32 cellular contexts compared by ENCODE assay signal in the genomic region with DNA sequence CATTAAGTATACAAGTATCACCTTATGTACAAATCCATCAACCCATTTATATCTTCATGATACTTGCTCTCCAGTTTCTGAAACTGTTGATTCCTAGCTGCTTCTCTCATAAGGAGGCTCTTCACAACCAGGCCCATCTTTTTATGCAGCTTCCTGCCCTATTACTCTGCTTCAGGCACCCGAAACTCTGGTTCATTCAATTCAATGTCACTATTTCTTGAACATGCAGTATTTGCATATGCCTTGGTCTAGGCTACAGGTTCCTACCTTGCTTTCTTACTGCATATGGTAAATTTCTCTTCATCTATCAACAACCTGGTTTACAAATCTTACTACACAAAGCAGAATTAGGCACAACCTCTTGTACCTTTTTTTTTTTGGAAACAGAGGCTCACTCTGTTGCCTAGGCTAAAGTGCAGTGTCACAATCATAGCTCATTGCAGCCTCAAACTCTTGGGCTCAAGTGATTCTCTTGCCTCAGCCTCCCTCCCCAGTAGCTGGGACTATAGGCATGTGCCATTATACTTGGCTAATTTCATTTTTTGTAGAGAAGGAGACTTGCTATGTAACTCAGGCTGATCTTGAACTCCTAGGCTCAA. TPM values are rescaled to one million over a fixed set of nuclear protein-coding genes. Genes with fewer than 3 reads are reported as not detected.
DNase-seq lines count a peak whose midpoint lies in the region; ATAC-seq and TF ChIP-seq lines count a peak whose summit lies in the region.
"Had no signal": no experiment of that assay in that cellular context is flagged by ENCODE, and none has a peak within 500 bp of the region (broad histone marks: within the 10 kb centered on the region; RNA-seq: fewer than 3 reads in every experiment).

No MANE protein-coding gene starts in this region.

- no peak for DNase-seq in CD4-positive, CD25-positive, alpha-beta regulatory T cell
- no peak for DNase-seq in CD8-positive, alpha-beta T cell
- DNase-seq in WTC11 (ENCODE audit: low spot score) (no peak), SKM-1 treated with dmso at 0.1 percent for 144 hours (lab: John Stamatoyannopoulos, UW; ENCODE audit: unreplicated experiment) (no peak), HEK293T (ENCODE audit: extremely low spot score) (no peak), dorsolateral prefrontal cortex (no peak)
- DNase-seq: activated CD4-positive, alpha-beta T cell treated with anti-CD3 and anti-CD28 coated beads for 4 hours; activated effector memory CD4-positive, alpha-beta T cell treated with anti-CD3 and anti-CD28 coated beads, Interleukin-2, amount 50 U/mL, for 16 hours; activated naive CD8-positive, alpha-beta T cell treated with anti-CD3 and anti-CD28 coated beads, Interleukin-2, amount 50 U/mL, for 24 hours; activated T-cell treated with anti-CD3 and anti-CD28 coated beads, Interleukin-2, amount 50 U/mL, for 1 hour; C1 segment of cervical spinal cord; central memory CD4-positive, alpha-beta T cell; foreskin fibroblast; head of caudate nucleus; KG1; mesenchymal stem cell; MG63; NCI-H2029; NCI-H526; Peyer's patch; posterior cingulate gyrus; SHP77; stimulated activated naive CD4-positive, alpha-beta T cell treated with Interleukin-2 at 50 U/mL for 16 hours; T-helper 9 cell; upper lobe of left lung had no signal

- CTCF ChIA-PET in CD8-positive, alpha-beta T cell (lab: Charles Lee), result interaction anchor here (1.7 to 2.2 kb wide), 2 partner anchors 17 kb away, joined by 5 to 12 read pairs; no protein-coding TSS in a partner anchor
- CTCF ChIA-PET in WTC11 (lab: Charles Lee) (no interaction called here), HEK293T (lab: Yijun Ruan, JAX) (no interaction called here)

- H3K27me3 Mint-ChIP-seq in CD4-positive, CD25-positive, alpha-beta regulatory T cell, result no peaks in the 10 kb centered on the region
- H3K27me3 Mint-ChIP-seq in CD8-positive, alpha-beta T cell (ENCODE audit: low read depth), result no peaks in the 10 kb centered on the region
- H3K27me3 Mint-ChIP-seq in WTC11 (ENCODE audit: low read depth), result no peaks in the 10 kb centered on the region
- H3K27me3 Mint-ChIP-seq: activated naive CD8-positive, alpha-beta T cell treated with anti-CD3 and anti-CD28 coated beads, Interleukin-2, amount 50 U/mL, for 24 hours had no signal

- peaks cover 0 to 6% of the 10 kb centered on the region in 2 experiments for H3K9me3 ChIP-seq in CD4-positive, CD25-positive, alpha-beta regulatory T cell (ENCODE audit: control insufficient read depth in 2 of 2, low read length in 2 of 2)
- no peaks in the 10 kb centered on the region for H3K9me3 ChIP-seq in CD8-positive, alpha-beta T cell (ENCODE audit: low read length)
- H3K9me3 ChIP-seq: esophagus muscularis mucosa, MG63, Peyer's patch, right atrium auricular region, suprapubic skin, upper lobe of left lung had no signal

- peak overlapping the region in 1 of 3 donors; percentile 3 for H3K27ac Mint-ChIP-seq in CD4-positive, CD25-positive, alpha-beta regulatory T cell
- H3K27ac Mint-ChIP-seq in CD8-positive, alpha-beta T cell, result peak overlapping the region; percentile 7
- peak overlapping the region; percentile 1 for H3K27ac Mint-ChIP-seq in WTC11
- H3K27ac Mint-ChIP-seq: activated naive CD8-positive, alpha-beta T cell treated with anti-CD3 and anti-CD28 coated beads, Interleukin-2, amount 50 U/mL, for 24 hours; dendritic cell treated with granulocyte-macrophage colony-stimulating factor and Interleukin-4, amounts not matched to agents 40 ng/mL and 50 ng/mL, for 4 days had no signal

- intact Hi-C loops in CD8-positive, alpha-beta T cell (cut with DNase I, micrococcal nuclease), result no loop called here
- intact Hi-C loops in dorsolateral prefrontal cortex (cut with DNase I), result no loop called here

- peaks cover 10% of the 10 kb centered on the region for H3K36me3 Mint-ChIP-seq in CD4-positive, CD25-positive, alpha-beta regulatory T cell
- peaks cover 8% of the 10 kb centered on the region for H3K36me3 Mint-ChIP-seq in CD8-positive, alpha-beta T cell
- peaks cover 26% of the 10 kb centered on the region for H3K36me3 Mint-ChIP-seq in WTC11

- peaks cover 10 to 33% (median 21%) of the 10 kb centered on the region in 4 donors for H3K4me1 Mint-ChIP-seq in CD4-positive, CD25-positive, alpha-beta regulatory T cell
- peaks cover 21% of the 10 kb centered on the region for H3K4me1 Mint-ChIP-seq in CD8-positive, alpha-beta T cell (ENCODE audit: low read depth)
- peaks cover 21% of the 10 kb centered on the region for H3K4me1 Mint-ChIP-seq in WTC11

- H3K27ac ChIP-seq in CD4-positive, CD25-positive, alpha-beta regulatory T cell (ENCODE audit: insufficient read depth, low read length, poor library complexity, severe bottlenecking), result no peak overlapping the region
- H3K27ac ChIP-seq in CD8-positive, alpha-beta T cell (ENCODE audit: low read depth, low read length), result no peak overlapping the region
- no peak overlapping the region for H3K27ac ChIP-seq in dorsolateral prefrontal cortex
- H3K27ac ChIP-seq: esophagus muscularis mucosa, Peyer's patch, right atrium auricular region, suprapubic skin, upper lobe of left lung had no signal

- POLR2A ChIA-PET in CD8-positive, alpha-beta T cell (lab: Charles Lee), result interaction anchor here (2.4 kb wide), 1 partner anchor 126 kb away, joined by 7 read pairs; the partner anchor contains the start of gene SOS1
- POLR2A ChIA-PET in WTC11 (lab: Charles Lee), result no interaction called here
- POLR2A ChIA-PET in HEK293T (lab: Yijun Ruan, JAX), result no interaction called here

- H3K27me3 ChIP-seq in CD4-positive, CD25-positive, alpha-beta regulatory T cell (ENCODE audit: control insufficient read depth, insufficient read depth, low read length), result no peaks in the 10 kb centered on the region
- no peaks in the 10 kb centered on the region for H3K27me3 ChIP-seq in CD8-positive, alpha-beta T cell (ENCODE audit: insufficient read depth, low read length)
- no peaks in the 10 kb centered on the region for H3K27me3 ChIP-seq in dorsolateral prefrontal cortex
- H3K27me3 ChIP-seq: esophagus muscularis mucosa, MG63, Peyer's patch, right atrium auricular region, suprapubic skin, upper lobe of left lung had no signal

- H3K4me3 Mint-ChIP-seq in CD4-positive, CD25-positive, alpha-beta regulatory T cell, result peak overlapping the region in 3 of 4 donors; percentile 43 to 46 (median 44)
- H3K4me3 Mint-ChIP-seq in CD8-positive, alpha-beta T cell, result peak overlapping the region; percentile 3
- H3K4me3 Mint-ChIP-seq in WTC11, result no peak overlapping the region
- H3K4me3 Mint-ChIP-seq: activated naive CD8-positive, alpha-beta T cell treated with anti-CD3 and anti-CD28 coated beads, Interleukin-2, amount 50 U/mL, for 24 hours; dendritic cell treated with granulocyte-macrophage colony-stimulating factor and Interleukin-4, amounts not matched to agents 40 ng/mL and 50 ng/mL, for 4 days had no signal

- TF ChIP-seq CTCF in CD8-positive, alpha-beta T cell (IDR thresholded peaks at IDR 0.05), result no peak
- TF ChIP-seq CTCF in WTC11 (IDR thresholded peaks at IDR 0.05) (no peak), dorsolateral prefrontal cortex (IDR thresholded peaks at IDR 0.05 in 54 of 56, conservative IDR thresholded peaks at IDR 0.05 in 2 of 56; ENCODE audit: low read depth in 1 of 56, partially characterized antibody in 56 of 56) (no peak)

- no peak overlapping the region for H3K4me3 ChIP-seq in CD4-positive, CD25-positive, alpha-beta regulatory T cell (ENCODE audit: low read depth, low read length)
- H3K4me3 ChIP-seq in CD8-positive, alpha-beta T cell (ENCODE audit: low read depth, low read length), result no peak overlapping the region
- no peak overlapping the region for H3K4me3 ChIP-seq in dorsolateral prefrontal cortex
- H3K4me3 ChIP-seq: esophagus muscularis mucosa, MG63, Peyer's patch, right atrium auricular region, smooth muscle cell, suprapubic skin, upper lobe of left lung had no signal

- peaks cover 8% of the 10 kb centered on the region for H3K36me3 ChIP-seq in CD4-positive, CD25-positive, alpha-beta regulatory T cell (ENCODE audit: control insufficient read depth, insufficient read depth, low read length)
- H3K36me3 ChIP-seq in CD8-positive, alpha-beta T cell (ENCODE audit: insufficient read depth, low read length), result no peaks in the 10 kb centered on the region

- ATAC-seq in CD4-positive, CD25-positive, alpha-beta regulatory T cell (ENCODE audit: low read depth in 2 of 2), result no peak
- ATAC-seq in CD8-positive, alpha-beta T cell, result no peak
- peak; percentile 59 for ATAC-seq in HG02588 (IDR thresholded peaks at IDR 0.05; ENCODE audit: unreplicated experiment)
- ATAC-seq in WTC11, result no peak
- ATAC-seq: activated naive CD8-positive, alpha-beta T cell treated with anti-CD3 and anti-CD28 coated beads, Interleukin-2, amount 50 U/mL, for 24 hours; left lobe of liver had no signal

- H3K9me3 Mint-ChIP-seq in CD4-positive, CD25-positive, alpha-beta regulatory T cell, result peaks cover 0 to 7% (median 2%) of the 10 kb centered on the region in 7 donors
- peaks cover 4% of the 10 kb centered on the region for H3K9me3 Mint-ChIP-seq in CD8-positive, alpha-beta T cell
- H3K9me3 Mint-ChIP-seq in WTC11, result peaks cover 24% of the 10 kb centered on the region

- peaks cover 14% of the 10 kb centered on the region for H3K4me1 ChIP-seq in CD4-positive, CD25-positive, alpha-beta regulatory T cell (ENCODE audit: control insufficient read depth, insufficient read depth, low read length, poor library complexity, severe bottlenecking)
- H3K4me1 ChIP-seq in CD8-positive, alpha-beta T cell (ENCODE audit: insufficient read depth, low read length), result peaks cover 4% of the 10 kb centered on the region
- H3K4me1 ChIP-seq: esophagus muscularis mucosa, Peyer's patch, right atrium auricular region, suprapubic skin had no signal

TF ChIP-seq in WTC11, 78 proteins besides CTCF, POLR2A, EP300 and RAD21 (continues in another document):
- TF ChIP-seq USF2 (CRISPR knock-in tag; IDR thresholded peaks at IDR 0.05), result no peak

TF ChIP-seq in HEK293T, 16 proteins besides CTCF, POLR2A, EP300 and RAD21:
- TF ChIP-seq, protein P1, sequence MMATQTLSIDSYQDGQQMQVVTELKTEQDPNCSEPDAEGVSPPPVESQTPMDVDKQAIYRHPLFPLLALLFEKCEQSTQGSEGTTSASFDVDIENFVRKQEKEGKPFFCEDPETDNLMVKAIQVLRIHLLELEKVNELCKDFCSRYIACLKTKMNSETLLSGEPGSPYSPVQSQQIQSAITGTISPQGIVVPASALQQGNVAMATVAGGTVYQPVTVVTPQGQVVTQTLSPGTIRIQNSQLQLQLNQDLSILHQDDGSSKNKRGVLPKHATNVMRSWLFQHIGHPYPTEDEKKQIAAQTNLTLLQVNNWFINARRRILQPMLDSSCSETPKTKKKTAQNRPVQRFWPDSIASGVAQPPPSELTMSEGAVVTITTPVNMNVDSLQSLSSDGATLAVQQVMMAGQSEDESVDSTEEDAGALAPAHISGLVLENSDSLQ (IDR thresholded peaks at IDR 0.05), result no peak
- no peak for TF ChIP-seq L3MBTL2 (conservative IDR thresholded peaks at IDR 0.05)
- no peak for TF ChIP-seq TARDBP (IDR thresholded peaks at IDR 0.05)

RNA-seq across cellular contexts. Expression of gene CDKL4, which starts 2.7 kb away (rescaled TPM):
- 0.74 TPM for total RNA-seq in CD4-positive, CD25-positive, alpha-beta regulatory T cell
- 1 to 10 TPM in 1 of 4 donors, under 1 TPM in 3; 0.25 to 1.6 (median 0.42) TPM for polyA plus RNA-seq in CD4-positive, CD25-positive, alpha-beta regulatory T cell
- not detected for total RNA-seq in CD8-positive, alpha-beta T cell
- total RNA-seq in WTC11 (2021) (0.16 to 0.46 TPM (median 0.34 TPM) in 3 replicates), dorsolateral prefrontal cortex (1 to 10 TPM in 105 of 120 experiments, under 1 TPM in 13, not detected in 2; 0.67 to 5.2 (median 2.1) TPM)
- total RNA-seq: left lobe of liver had no signal
